28 cellular contexts compared by ENCODE assay signal in the genomic region with DNA sequence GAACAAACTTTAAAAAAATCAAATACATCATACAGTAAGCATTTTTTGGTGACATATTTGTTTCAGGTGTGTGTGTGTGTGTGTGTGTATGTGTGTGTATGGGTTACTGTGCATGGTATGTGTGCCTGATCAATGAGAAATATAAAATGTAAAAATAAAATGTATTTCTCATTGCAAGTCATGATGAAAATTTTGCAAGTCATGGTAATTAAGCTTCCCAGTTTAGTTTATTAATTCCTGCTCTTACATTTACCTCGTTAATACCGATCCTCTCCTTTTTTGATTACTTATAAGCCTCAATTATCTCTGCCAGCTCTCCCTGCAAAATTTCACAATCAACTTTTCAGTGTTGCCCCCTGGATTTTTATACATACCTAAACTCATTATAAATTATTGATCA.
"Had no signal": no experiment of that assay in that cellular context is flagged by ENCODE, and none has a peak within 500 bp of the region (broad histone marks: within the 10 kb centered on the region; RNA-seq: fewer than 3 reads in every experiment).

No MANE protein-coding gene starts in this region.

- H3K9me3 Mint-ChIP-seq: type B pancreatic cell had no signal

- H3K27me3 Mint-ChIP-seq: stimulated activated naive B cell treated with anti-CD40 and anti-IgM and Interleukin-4, amounts not matched to agents 10 μg/mL and 1 μg/mL and 100 μg/mL, for 72 hours; stimulated activated naive CD8-positive, alpha-beta T cell treated with anti-CD3 and anti-CD28 coated beads, Interleukin-15, amount 100 ng/mL, for 72 hours; stimulated activated naive CD8-positive, alpha-beta T cell treated with anti-CD3 and anti-CD28 coated beads, Interleukin-15, Interleukin-2, amounts not matched to agents 100 ng/mL and 50 ng/mL, for 24 hours; type B pancreatic cell had no signal

- DNase-seq: stimulated activated CD4-positive, alpha-beta T cell treated with anti-CD3 and anti-CD28 coated beads, Interleukin-2, amount 100 ng/mL, for 48 hours; stimulated activated CD4-positive, alpha-beta T cell treated with anti-CD3 and anti-CD28 coated beads, Interleukin-4, amount 100 ng/mL, for 1 hour; stimulated activated CD4-positive, alpha-beta T cell treated with anti-CD3 and anti-CD28 coated beads, Interleukin-4, amount 100 ng/mL, for 24 hours; stimulated activated CD4-positive, alpha-beta T cell treated with anti-CD3 and anti-CD28 coated beads, Interleukin-4, amount 100 ng/mL, for 4 hours; stimulated activated CD8-positive, alpha-beta memory T cell treated with anti-CD3 and anti-CD28 coated beads, Interleukin-4, amount 100 ng/mL, for 48 hours; stimulated activated naive B cell treated with anti-CD40 and anti-IgM and Interleukin-4, amounts not matched to agents 10 μg/mL and 1 μg/mL and 100 μg/mL, for 72 hours; stimulated activated naive CD4-positive, alpha-beta T cell; stimulated activated naive CD4-positive, alpha-beta T cell treated with Interleukin-2 at 50 U/mL for 16 hours; stimulated activated naive CD8-positive, alpha-beta T cell treated with anti-CD3 and anti-CD28 coated beads, Interleukin-15, amount 100 ng/mL, for 72 hours; stimulated activated naive CD8-positive, alpha-beta T cell treated with anti-CD3 and anti-CD28 coated beads, Interleukin-15, Interleukin-2, amounts not matched to agents 100 U/mL and 50 U/mL, for 24 hours; stomach; substantia nigra; testis; thyroid gland; tibial artery; transverse colon; trophoblast cell; upper lobe of left lung; upper lobe of right lung; uterus had no signal

- ATAC-seq: stimulated activated effector memory CD8-positive, alpha-beta T cell treated with anti-CD3 and anti-CD28 coated beads, Interleukin-12 subunit alpha, Interleukin-12 subunit beta, amount 100 ng/mL, for 72 hours; stimulated activated naive B cell treated with anti-CD40 and anti-IgM and Interleukin-4, amounts not matched to agents 10 μg/mL and 1 μg/mL and 100 μg/mL, for 72 hours; stimulated activated naive CD8-positive, alpha-beta T cell treated with anti-CD3 and anti-CD28 coated beads, Interleukin-15, amount 100 ng/mL, for 72 hours; stimulated activated naive CD8-positive, alpha-beta T cell treated with anti-CD3 and anti-CD28 coated beads, Interleukin-15, Interleukin-2, amounts not matched to agents 100 U/mL and 50 U/mL, for 24 hours; upper lobe of right lung had no signal

- H3K4me3 Mint-ChIP-seq: stimulated activated effector memory CD8-positive, alpha-beta T cell treated with anti-CD3 and anti-CD28 coated beads, Interleukin-12 subunit alpha, Interleukin-12 subunit beta, amount 100 ng/mL, for 72 hours; stimulated activated naive B cell treated with anti-CD40 and anti-IgM and Interleukin-4, amounts not matched to agents 10 μg/mL and 1 μg/mL and 100 μg/mL, for 72 hours; stimulated activated naive CD8-positive, alpha-beta T cell treated with anti-CD3 and anti-CD28 coated beads, Interleukin-15, amount 100 ng/mL, for 72 hours; stimulated activated naive CD8-positive, alpha-beta T cell treated with anti-CD3 and anti-CD28 coated beads, Interleukin-15, Interleukin-2, amounts not matched to agents 100 ng/mL and 50 ng/mL, for 24 hours; type B pancreatic cell had no signal

- H3K4me3 ChIP-seq: stomach, suprapubic skin, testis, thoracic aorta, thyroid gland, tibial artery, tibial nerve, transverse colon, upper lobe of left lung, upper lobe of right lung, uterus, vagina had no signal

- H3K27me3 ChIP-seq: stomach, suprapubic skin, testis, thyroid gland, tibial artery, tibial nerve, transverse colon, upper lobe of left lung, upper lobe of right lung, uterus, vagina had no signal

- H3K27ac ChIP-seq: stomach, suprapubic skin, testis, thoracic aorta, thyroid gland, tibial artery, tibial nerve, transverse colon, upper lobe of left lung, upper lobe of right lung, uterus, vagina had no signal

- H3K9me3 ChIP-seq: stomach, suprapubic skin, testis, thoracic aorta, thyroid gland, tibial artery, tibial nerve, transverse colon, upper lobe of left lung, upper lobe of right lung, uterus, vagina had no signal

- H3K36me3 ChIP-seq: stomach, suprapubic skin, thoracic aorta, thyroid gland, tibial artery, tibial nerve, transverse colon, upper lobe of left lung, upper lobe of right lung, uterus, vagina had no signal

- H3K4me1 ChIP-seq: stomach, suprapubic skin, testis, thyroid gland, tibial artery, tibial nerve, transverse colon, upper lobe of left lung, upper lobe of right lung, uterus, vagina had no signal

- FAIRE-seq: urothelium cell line had no signal

- H3K36me3 Mint-ChIP-seq: stimulated activated effector memory CD8-positive, alpha-beta T cell treated with anti-CD3 and anti-CD28 coated beads, Interleukin-12 subunit alpha, Interleukin-12 subunit beta, amount 100 ng/mL, for 72 hours; stimulated activated naive B cell treated with anti-CD40 and anti-IgM and Interleukin-4, amounts not matched to agents 10 μg/mL and 1 μg/mL and 100 μg/mL, for 72 hours; type B pancreatic cell had no signal

- H3K4me1 Mint-ChIP-seq: stimulated activated effector memory CD8-positive, alpha-beta T cell treated with anti-CD3 and anti-CD28 coated beads, Interleukin-12 subunit alpha, Interleukin-12 subunit beta, amount 100 ng/mL, for 72 hours; stimulated activated naive B cell treated with anti-CD40 and anti-IgM and Interleukin-4, amounts not matched to agents 10 μg/mL and 1 μg/mL and 100 μg/mL, for 72 hours; stimulated activated naive CD8-positive, alpha-beta T cell treated with anti-CD3 and anti-CD28 coated beads, Interleukin-15, amount 100 ng/mL, for 72 hours had no signal

- H3K27ac Mint-ChIP-seq: stimulated activated effector memory CD8-positive, alpha-beta T cell treated with anti-CD3 and anti-CD28 coated beads, Interleukin-12 subunit alpha, Interleukin-12 subunit beta, amount 100 ng/mL, for 72 hours; stimulated activated naive B cell treated with anti-CD40 and anti-IgM and Interleukin-4, amounts not matched to agents 10 μg/mL and 1 μg/mL and 100 μg/mL, for 72 hours; stimulated activated naive CD8-positive, alpha-beta T cell treated with anti-CD3 and anti-CD28 coated beads, Interleukin-15, amount 100 ng/mL, for 72 hours; stimulated activated naive CD8-positive, alpha-beta T cell treated with anti-CD3 and anti-CD28 coated beads, Interleukin-15, Interleukin-2, amounts not matched to agents 100 ng/mL and 50 ng/mL, for 24 hours; type B pancreatic cell had no signal
